ENCODE assay signal across 11 cellular contexts in the genomic region with DNA sequence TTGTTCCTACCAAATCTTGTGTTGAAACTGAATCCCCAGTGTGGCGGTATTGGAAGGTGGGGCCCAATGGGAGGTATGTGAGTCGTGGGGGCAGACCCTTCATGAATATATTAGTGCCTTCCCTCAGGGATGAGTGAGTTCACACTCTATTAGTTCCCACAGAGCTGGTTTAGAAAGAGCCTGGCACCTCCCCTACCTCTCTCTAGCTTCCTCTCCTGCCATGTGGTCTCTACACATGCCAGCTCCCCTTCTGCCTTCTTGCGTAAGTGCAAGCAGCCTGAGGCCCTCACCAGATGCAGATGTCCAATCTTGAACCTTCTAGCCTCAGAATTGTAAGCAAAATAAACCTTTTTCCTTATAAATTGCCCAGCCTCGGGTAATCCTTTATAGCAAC.
DNase-seq lines count a peak whose midpoint lies in the region; ATAC-seq, FAIRE-seq and TF ChIP-seq lines count a peak whose summit lies in the region.
"Had no signal": no experiment of that assay in that cellular context is flagged by ENCODE, and none has a peak within 500 bp of the region (broad histone marks: within the 10 kb centered on the region; RNA-seq: fewer than 3 reads in every experiment).

No MANE protein-coding gene starts in this region.

- no peaks in the 10 kb centered on the region for H3K27me3 Mint-ChIP-seq in activated CD8-positive, alpha-beta T cell treated with anti-CD3 and anti-CD28 coated beads, Interleukin-2, amount 10 ng/mL, durations not matched to agents 7 days and 5 days (ENCODE audit: low read depth)

- no peaks in the 10 kb centered on the region for H3K36me3 Mint-ChIP-seq in activated CD8-positive, alpha-beta T cell treated with anti-CD3 and anti-CD28 coated beads, Interleukin-2, amount 10 ng/mL, durations not matched to agents 7 days and 5 days (ENCODE audit: low read depth)

- no peak overlapping the region for H3K4me3 Mint-ChIP-seq in activated CD8-positive, alpha-beta T cell treated with anti-CD3 and anti-CD28 coated beads, Interleukin-2, amount 10 ng/mL, durations not matched to agents 7 days and 5 days

- FAIRE-seq in GM12892 (lab: Jason Lieb, UNC): no peak
- FAIRE-seq: urothelium cell line had no signal

- H3K9me3 ChIP-seq in tibial nerve: no peaks in the 10 kb centered on the region

- TF ChIP-seq CTCF in foreskin keratinocyte (conservative IDR thresholded peaks at IDR 0.05) (no peak), tibial nerve (IDR thresholded peaks at IDR 0.05) (no peak)

- H3K36me3 ChIP-seq in tibial nerve: no peaks in the 10 kb centered on the region

- WGBS in tibial nerve, 2 donors: 80 to 83% methylated on average over 4 of the region's 4 CpGs

- H3K9me3 Mint-ChIP-seq in activated CD8-positive, alpha-beta T cell treated with anti-CD3 and anti-CD28 coated beads, Interleukin-2, amount 10 ng/mL, durations not matched to agents 7 days and 5 days (ENCODE audit: insufficient read depth): no peaks in the 10 kb centered on the region

- no peak overlapping the region for H3K4me3 ChIP-seq in tibial nerve

- no peaks in the 10 kb centered on the region for H3K27me3 ChIP-seq in foreskin keratinocyte
- no peaks in the 10 kb centered on the region for H3K27me3 ChIP-seq in tibial nerve

- CTCF ChIA-PET in activated CD8-positive, alpha-beta T cell treated with anti-CD3 and anti-CD28 coated beads, Interleukin-2, amount 10 ng/mL, durations not matched to agents 7 days and 5 days (lab: Charles Lee): no interaction called here

- no peak for TF ChIP-seq EP300 in tibial nerve (IDR thresholded peaks at IDR 0.05)

- H3K4me1 Mint-ChIP-seq in activated CD8-positive, alpha-beta T cell treated with anti-CD3 and anti-CD28 coated beads, Interleukin-2, amount 10 ng/mL, durations not matched to agents 7 days and 5 days (ENCODE audit: low read depth): no peaks in the 10 kb centered on the region

- H3K27ac ChIP-seq in foreskin keratinocyte (peak overlapping the region; percentile 74), tibial nerve (peak overlapping the region in 3 of 4 donors; percentile 9 to 61 (median 42))

- H3K27ac Mint-ChIP-seq in activated CD8-positive, alpha-beta T cell treated with anti-CD3 and anti-CD28 coated beads, Interleukin-2, amount 10 ng/mL, durations not matched to agents 7 days and 5 days: no peak overlapping the region

- TF ChIP-seq POLR2A in tibial nerve (IDR thresholded peaks at IDR 0.05) (no peak), GM12892 (IDR thresholded peaks at IDR 0.05; ENCODE audit: low read depth, low read length) (no peak)

- peak; percentile 53 for ATAC-seq in foreskin keratinocyte
- no peak for ATAC-seq in activated CD8-positive, alpha-beta T cell treated with anti-CD3 and anti-CD28 coated beads, Interleukin-2, amount 10 ng/mL, durations not matched to agents 7 days and 5 days
- ATAC-seq: activated CD4-positive, CD25-positive, alpha-beta regulatory T cell treated with anti-CD3 and anti-CD28 coated beads, Interleukin-2, amount 50 U/mL, for 24 hours; HCT116 had no signal

- DNase-seq in M059J (ENCODE audit: low read depth) (peak; percentile 73), SKM-1 (lab: John Stamatoyannopoulos, UW; ENCODE audit: unreplicated experiment) (peak; percentile 39), foreskin keratinocyte (peak in 1 of 2 donors; percentile 56), tibial nerve (ENCODE audit: low spot score in 2 of 2) (no peak), GM12892 (ENCODE audit: insufficient read length) (no peak), ecto neural progenitor cell (ENCODE audit: low spot score) (no peak)
- no peak for DNase-seq in activated CD8-positive, alpha-beta T cell treated with anti-CD3 and anti-CD28 coated beads, Interleukin-2, amount 10 ng/mL, durations not matched to agents 7 days and 5 days
- DNase-seq: activated naive CD4-positive, alpha-beta T cell had no signal

- peaks cover 36% of the 10 kb centered on the region for H3K4me1 ChIP-seq in foreskin keratinocyte
- H3K4me1 ChIP-seq in tibial nerve: peaks cover 0 to 10% (median 4%) of the 10 kb centered on the region in 4 donors

- POLR2A ChIA-PET in activated CD8-positive, alpha-beta T cell treated with anti-CD3 and anti-CD28 coated beads, Interleukin-2, amount 10 ng/mL, durations not matched to agents 7 days and 5 days (lab: Charles Lee): no interaction called here

Comparison
In these comparisons a context has a peak if more than half of its experiments do, and no peak if none do; other contexts are left out.
1. DNase-seq: peak in M059J (single experiment) and SKM-1 (single experiment); none in tibial nerve (0 of 2), GM12892 (single experiment), ecto neural progenitor cell (single experiment) and activated CD8-positive, alpha-beta T cell treated with anti-CD3 and anti-CD28 coated beads, Interleukin-2, amount 10 ng/mL, durations not matched to agents 7 days and 5 days (single experiment).